ENCODE assay signal across 9 cellular contexts in genomic region chr17:2063306-2064146, GRCh38. TPM values are rescaled to one million over a fixed set of nuclear protein-coding genes. Genes with fewer than 3 reads are reported as not detected.
DNase-seq lines count a peak whose midpoint lies in the region; ATAC-seq, FAIRE-seq and TF ChIP-seq lines count a peak whose summit lies in the region.
"Had no signal": no experiment of that assay in that cellular context is flagged by ENCODE, and none has a peak within 500 bp of the region (broad histone marks: within the 10 kb centered on the region; RNA-seq: fewer than 3 reads in every experiment).

No MANE protein-coding gene starts in this region.

- peak overlapping the region; percentile 35 for H3K27ac ChIP-seq in adipose tissue (ENCODE audit: low read depth, low read length)
- H3K27ac ChIP-seq in spleen: peak overlapping the region; percentile 22 to 89 (median 75)

- H3K4me1 ChIP-seq in spleen: peaks cover 46 to 100% (median 77%) of the 10 kb centered on the region in 6 donors

- 58 to 79% (median 59%) methylated on average over 15 of the region's 15 CpGs for WGBS in adipose tissue, 3 donors
- 69 to 74% (median 70%) methylated on average over 15 of the region's 15 CpGs for WGBS in spleen, 5 donors

- no peak overlapping the region for H3K4me3 ChIP-seq in spleen
- H3K4me3 ChIP-seq in MG63: no peak overlapping the region

- intact Hi-C loops in left ventricle myocardium superior (cut with micrococcal nuclease): no loop called here
- intact Hi-C loops in spleen (cut with DNase I; ENCODE audit: low total_unique reads): no loop called here

- DNase-seq in GM19239 (ENCODE audit: insufficient read length, low spot score) (no peak), left ventricle myocardium superior (peak; percentile 62), spleen (no peak), MG63 (no peak), amniotic stem cell (lab: John Stamatoyannopoulos, UW) (no peak)

- no peaks in the 10 kb centered on the region for H3K9me3 ChIP-seq in spleen
- no peaks in the 10 kb centered on the region for H3K9me3 ChIP-seq in MG63

- H3K27me3 ChIP-seq in spleen (replicated peaks in 1 of 7): peaks cover 0 to 8% (median 0%) of the 10 kb centered on the region in 7 donors
- H3K27me3 ChIP-seq in MG63: no peaks in the 10 kb centered on the region

- ATAC-seq in left ventricle myocardium superior (peak; percentile 4), GM21423 (IDR thresholded peaks at IDR 0.05; ENCODE audit: unreplicated experiment) (no peak), esophagus mucosa (no peak)
- ATAC-seq: naive thymus-derived CD8-positive, alpha-beta T cell had no signal

- no peak for TF ChIP-seq POLR2A in spleen (IDR thresholded peaks at IDR 0.05)

- peak; percentile 40 for FAIRE-seq in GM19239 (lab: Jason Lieb, UNC)

- peaks cover 0 to 96% (median 17%) of the 10 kb centered on the region in 6 donors for H3K36me3 ChIP-seq in spleen
- H3K36me3 ChIP-seq in MG63: peaks cover 2% of the 10 kb centered on the region; the same call in 1 of the 2 replicates

- TF ChIP-seq CTCF in spleen (IDR thresholded peaks at IDR 0.05 in 8 of 11, conservative IDR thresholded peaks at IDR 0.05 in 3 of 11): no peak

RNA-seq across cellular contexts. Expression of gene HIC1, which starts 8.6 kb away (rescaled TPM):
- 10 to 100 TPM in 2 of 3 donors, 1 to 10 TPM in 1; 1.6 to 23.3 (median 19.7) TPM for polyA plus RNA-seq in adipose tissue
- 19.0 TPM for total RNA-seq in left ventricle myocardium superior
- total RNA-seq in spleen: 10 to 100 TPM in 6 of 7 donors, 1 to 10 TPM in 1; 7.0 to 59.6 (median 23.3) TPM
- 1 to 10 TPM; 1.3 to 4.7 (median 2.6) TPM for polyA plus RNA-seq in spleen
- total RNA-seq in MG63 (2014; rRNA removed; shearing (Covaris generic); ENCODE audit: low replicate concordance): 0.89 and 1.1 TPM in 2 replicates
- total RNA-seq in esophagus mucosa: 2.3 TPM

RNA-seq across cellular contexts. Expression of gene OVCA2, which starts 21.7 kb away (rescaled TPM):
- polyA plus RNA-seq in adipose tissue (10 to 100 TPM; 30.9 to 40.7 (median 38.7) TPM), spleen (10 to 100 TPM; 52.9 to 68.8 (median 66.4) TPM)
- total RNA-seq in left ventricle myocardium superior (14.4 TPM), spleen (10 to 100 TPM; 20.9 to 51.3 (median 28.9) TPM), esophagus mucosa (32.3 TPM)
- 36.6 and 51.8 TPM in 2 replicates for total RNA-seq in MG63 (2014; rRNA removed; shearing (Covaris generic); ENCODE audit: low replicate concordance)

RNA-seq across cellular contexts. Expression of gene DPH1, which starts 33.6 kb away (rescaled TPM):
- polyA plus RNA-seq in adipose tissue: 10 to 100 TPM; 15.4 to 34.0 (median 31.1) TPM
- 28.9 TPM for total RNA-seq in left ventricle myocardium superior
- 10 to 100 TPM; 38.3 to 58.5 (median 43.5) TPM for total RNA-seq in spleen
- 10 to 100 TPM; 20.6 to 37.9 (median 20.9) TPM for polyA plus RNA-seq in spleen
- 14.2 and 18.4 TPM in 2 replicates for total RNA-seq in MG63 (2014; rRNA removed; shearing (Covaris generic); ENCODE audit: low replicate concordance)
- 29.1 TPM for total RNA-seq in esophagus mucosa

RNA-seq across cellular contexts. Expression of gene RTN4RL1, which starts 38.4 kb away (rescaled TPM):
- polyA plus RNA-seq in adipose tissue (1 to 10 TPM; 1.6 to 8.7 (median 3.9) TPM), spleen (under 1 TPM; 0.09 to 0.67 (median 0.26) TPM)
- total RNA-seq in left ventricle myocardium superior (1.9 TPM), spleen (1 to 10 TPM in 5 of 7 donors, under 1 TPM in 2; 0.67 to 4.5 (median 2.1) TPM), esophagus mucosa (1.2 TPM)
- 4.9 and 8.9 TPM in 2 replicates for total RNA-seq in MG63 (2014; rRNA removed; shearing (Covaris generic); ENCODE audit: low replicate concordance)
